1 cellular context compared by ENCODE assay signal in the genomic region with DNA sequence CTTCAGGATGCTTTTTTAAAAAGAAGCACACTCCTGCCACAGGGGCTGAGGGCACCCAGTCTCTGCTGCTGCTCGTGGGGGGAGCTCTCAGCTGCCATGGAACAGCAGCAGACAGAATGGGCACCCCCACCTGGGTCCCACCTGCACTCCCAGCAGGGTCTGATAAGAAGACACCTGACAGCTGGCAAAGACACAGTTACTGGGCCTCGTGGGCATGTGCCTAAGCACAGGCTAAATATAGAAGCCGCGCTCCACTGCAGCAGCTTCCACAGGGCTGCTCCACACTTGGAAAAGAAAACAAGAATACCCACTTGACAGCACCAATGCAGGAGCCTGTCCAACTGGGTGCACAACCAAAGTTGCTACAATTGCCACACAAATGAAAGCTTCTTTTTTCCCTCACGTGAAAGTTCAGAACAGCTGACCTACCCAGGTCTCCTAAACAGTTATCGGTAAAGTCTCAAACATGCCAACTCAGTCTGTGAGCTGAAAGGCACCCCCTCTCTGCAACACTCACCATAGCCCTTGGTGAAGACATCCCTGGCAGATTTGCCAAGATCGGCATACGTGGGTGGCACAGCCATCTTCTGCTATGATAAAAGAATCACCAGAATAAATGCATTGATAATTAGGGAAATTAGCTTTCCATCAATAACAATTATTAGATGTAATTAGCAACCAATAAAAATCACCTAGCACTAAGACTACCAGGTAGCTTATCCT.
TF ChIP-seq lines count a peak whose summit lies in the region.

No MANE protein-coding gene starts in this region.

TF ChIP-seq in IMR-90, 13 proteins besides CTCF, POLR2A, EP300 and RAD21:
- no peak for TF ChIP-seq SMC3 (IDR thresholded peaks at IDR 0.05; ENCODE audit: low read depth, low read length)
- TF ChIP-seq MAZ (IDR thresholded peaks at IDR 0.05; ENCODE audit: borderline replicate concordance, low read depth, low read length): no peak
- TF ChIP-seq BHLHE40 (IDR thresholded peaks at IDR 0.05; ENCODE audit: low read depth, low read length): no peak
- no peak for TF ChIP-seq MXI1 (IDR thresholded peaks at IDR 0.05; ENCODE audit: borderline replicate concordance, low read depth, low read length)
- no peak for TF ChIP-seq RCOR1 (IDR thresholded peaks at IDR 0.05; ENCODE audit: insufficient replicate concordance, low read length)
- TF ChIP-seq CHD1 (IDR thresholded peaks at IDR 0.05; ENCODE audit: low read depth, low read length): no peak
- TF ChIP-seq NFE2L2 (IDR thresholded peaks at IDR 0.05; ENCODE audit: low read depth, low read length): no peak
- TF ChIP-seq, protein P1, sequence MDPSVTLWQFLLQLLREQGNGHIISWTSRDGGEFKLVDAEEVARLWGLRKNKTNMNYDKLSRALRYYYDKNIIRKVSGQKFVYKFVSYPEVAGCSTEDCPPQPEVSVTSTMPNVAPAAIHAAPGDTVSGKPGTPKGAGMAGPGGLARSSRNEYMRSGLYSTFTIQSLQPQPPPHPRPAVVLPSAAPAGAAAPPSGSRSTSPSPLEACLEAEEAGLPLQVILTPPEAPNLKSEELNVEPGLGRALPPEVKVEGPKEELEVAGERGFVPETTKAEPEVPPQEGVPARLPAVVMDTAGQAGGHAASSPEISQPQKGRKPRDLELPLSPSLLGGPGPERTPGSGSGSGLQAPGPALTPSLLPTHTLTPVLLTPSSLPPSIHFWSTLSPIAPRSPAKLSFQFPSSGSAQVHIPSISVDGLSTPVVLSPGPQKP (IDR thresholded peaks at IDR 0.05; ENCODE audit: borderline replicate concordance, low read depth, low read length): no peak
